8 cellular contexts compared by ENCODE assay signal in genomic region chr16:29612381-29613306, GRCh38. TPM values are rescaled to one million over a fixed set of nuclear protein-coding genes. Genes with fewer than 3 reads are reported as not detected.
DNase-seq lines count a peak whose midpoint lies in the region; ATAC-seq and TF ChIP-seq lines count a peak whose summit lies in the region.
"Not testable (repeated sequence)": the region's sequence is repeated elsewhere in the genome, so short reads cannot be mapped to it uniquely, and the experiment has no call there.

No MANE protein-coding gene starts in this region.

- ATAC-seq in GM19035 (IDR thresholded peaks at IDR 0.05; ENCODE audit: unreplicated experiment) (peak; percentile 27), HG03097 (IDR thresholded peaks at IDR 0.05; ENCODE audit: low FRiP score, unreplicated experiment) (peak; percentile 34), left lobe of liver (peak; percentile 40)
- peak; percentile 81 to 83 for ATAC-seq in activated T-cell treated with anti-CD3 and anti-CD28 coated beads, Interleukin-2, amount 50 U/mL, for 72 hours (replicated peaks in 1 of 2)

- H3K4me1 ChIP-seq in NT2/D1 (ENCODE audit: insufficient read depth, insufficient read length); endodermal cell (ENCODE audit: control insufficient read depth, insufficient read depth, low read length): not testable (repeated sequence)
- peaks cover 0 to 36% (median 15%) of the 10 kb centered on the region in 4 donors for H3K4me1 ChIP-seq in sigmoid colon

- WGBS in endodermal cell (ENCODE audit: insufficient coverage in 1 of 2, insufficient read length in 1 of 2), 2 experiments = 0% methylated on average over 2 to 24 of the region's 48 CpGs
- 1% methylated on average over 44 to 45 of the region's 48 CpGs for whole genome bisulfite sequencing in sigmoid colon, 2 donors

- peaks cover 19% of the 10 kb centered on the region for H3K4me1 Mint-ChIP-seq in activated T-cell treated with anti-CD3 and anti-CD28 coated beads, Interleukin-2, amount 50 U/mL, for 72 hours (ENCODE audit: low read depth)
- H3K4me1 Mint-ChIP-seq in endodermal cell = peaks cover 16% of the 10 kb centered on the region

- not testable (repeated sequence) for H3K9me3 Mint-ChIP-seq in activated T-cell treated with anti-CD3 and anti-CD28 coated beads, Interleukin-2, amount 50 U/mL, for 72 hours; endodermal cell

- not testable (repeated sequence) for H3K36me3 ChIP-seq in NT2/D1 (ENCODE audit: insufficient read depth, insufficient read length, low read length); endodermal cell (ENCODE audit: control insufficient read depth, insufficient read depth, low read length); sigmoid colon

- not testable (repeated sequence) for H3K27me3 ChIP-seq in NT2/D1 (ENCODE audit: insufficient read depth, insufficient read length); endodermal cell (ENCODE audit: control insufficient read depth, insufficient read depth, low read length, poor library complexity, severe bottlenecking); sigmoid colon

- not testable (repeated sequence) for TF ChIP-seq POLR2A in sigmoid colon (IDR thresholded peaks at IDR 0.05)

- H3K36me3 Mint-ChIP-seq in activated T-cell treated with anti-CD3 and anti-CD28 coated beads, Interleukin-2, amount 50 U/mL, for 72 hours (ENCODE audit: insufficient read depth in 2 of 2) = peaks cover 7 to 19% of the 10 kb centered on the region in 2 donors
- H3K36me3 Mint-ChIP-seq in endodermal cell (ENCODE audit: low read depth) = not testable (repeated sequence)

- peak overlapping the region; percentile 99 for H3K27ac Mint-ChIP-seq in activated T-cell treated with anti-CD3 and anti-CD28 coated beads, Interleukin-2, amount 50 U/mL, for 72 hours
- H3K27ac Mint-ChIP-seq in endodermal cell = peak overlapping the region; percentile 83

- TF ChIP-seq EP300 in sigmoid colon (IDR thresholded peaks at IDR 0.05) = not testable (repeated sequence)

- not testable (repeated sequence) for H3K9me3 ChIP-seq in NT2/D1 (ENCODE audit: insufficient read depth, low read length); endodermal cell (ENCODE audit: control insufficient read depth, low read length); sigmoid colon

- H3K27me3 Mint-ChIP-seq in activated T-cell treated with anti-CD3 and anti-CD28 coated beads, Interleukin-2, amount 50 U/mL, for 72 hours (ENCODE audit: low read depth) = not testable (repeated sequence)
- H3K27me3 Mint-ChIP-seq in endodermal cell (ENCODE audit: insufficient read depth) = peaks cover 14% of the 10 kb centered on the region

- H3K4me3 Mint-ChIP-seq in activated T-cell treated with anti-CD3 and anti-CD28 coated beads, Interleukin-2, amount 50 U/mL, for 72 hours = peak overlapping the region; percentile 90 to 99
- peak overlapping the region; percentile 85 for H3K4me3 Mint-ChIP-seq in endodermal cell

- H3K4me3 ChIP-seq in AG09309 (ENCODE audit: control insufficient read depth, low read depth, low read length) (peak overlapping the region; percentile 64), NT2/D1 (ENCODE audit: insufficient read length, low read depth) (peak overlapping the region; percentile 83), endodermal cell (ENCODE audit: low read length) (peak overlapping the region; percentile 82), sigmoid colon (peak overlapping the region; percentile 54 to 66 (median 58))

- TF ChIP-seq CTCF in AG09309 (IDR thresholded peaks at IDR 0.05; ENCODE audit: control insufficient read depth, insufficient read depth, low read depth, low read length, missing control alignments); endodermal cell (conservative IDR thresholded peaks at IDR 0.05); sigmoid colon (IDR thresholded peaks at IDR 0.05): not testable (repeated sequence)

- DNase-seq in AG09309 (ENCODE audit: low read depth); NT2/D1 (ENCODE audit: low read depth, low spot score); left lobe of liver (ENCODE audit: low spot score); sigmoid colon: not testable (repeated sequence)
- DNase-seq in activated T-cell treated with anti-CD3 and anti-CD28 coated beads, Interleukin-2, amount 50 U/mL, for 72 hours = peak; percentile 39 to 49
- DNase-seq in endodermal cell = peak; percentile 59

- peak overlapping the region; percentile 90 for H3K9ac ChIP-seq in NT2/D1 (ENCODE audit: insufficient read length, low read depth)
- peak overlapping the region; percentile 70 for H3K9ac ChIP-seq in endodermal cell (ENCODE audit: extremely low read depth, low read length, poor library complexity, severe bottlenecking)

- intact Hi-C loops in sigmoid colon (cut with DNase I) = not testable (repeated sequence)

- H3K27ac ChIP-seq in endodermal cell (ENCODE audit: low read depth, low read length) = not testable (repeated sequence)
- peak overlapping the region; percentile 75 to 85 (median 78) for H3K27ac ChIP-seq in sigmoid colon

RNA-seq across cellular contexts. Expression of gene SPN, which starts 50.4 kb away (rescaled TPM):
- 10 to 100 TPM; 77.4 to 84.4 TPM for total RNA-seq in activated T-cell treated with anti-CD3 and anti-CD28 coated beads, Interleukin-2, amount 50 U/mL, for 72 hours
- under 1 TPM in 1 of 2 donors, not detected in 1; 0.86 TPM for total RNA-seq in endodermal cell
- 0.28 TPM for polyA plus RNA-seq in endodermal cell (2013, experiment 1 of 2)
- 0.29 TPM for polyA plus RNA-seq in endodermal cell (2013, experiment 2 of 2)
- 1.3 TPM for total RNA-seq in left lobe of liver
- 1 to 10 TPM in 2 of 4 donors, under 1 TPM in 2; 0.28 to 1.6 (median 0.94) TPM for total RNA-seq in sigmoid colon
- 10 to 100 TPM in 1 of 3 donors, 1 to 10 TPM in 1, under 1 TPM in 1; 0.60 to 13.3 (median 6.7) TPM for polyA plus RNA-seq in sigmoid colon

Comparison
In these comparisons a context has a peak if more than half of its experiments do, and no peak if none do; other contexts are left out.
1. ATAC-seq: peak in every context shown above with its lines; median percentile 82 in activated T-cell treated with anti-CD3 and anti-CD28 coated beads, Interleukin-2, amount 50 U/mL, for 72 hours; 40 in left lobe of liver; 34 in HG03097; 27 in GM19035.
2. RNA of gene SPN, which starts 50.4 kb away (total RNA-seq): 77.4 to 84.4 TPM in activated T-cell treated with anti-CD3 and anti-CD28 coated beads, Interleukin-2, amount 50 U/mL, for 72 hours; 1.3 TPM in left lobe of liver (single experiment), 0.28 to 1.6 TPM in sigmoid colon and 0.86 TPM in endodermal cell; every median in the first group is over 10 times any median in the second.
3. Peak in every context shown above with its lines, with median percentiles within 50 percentile points of each other: H3K4me3 ChIP-seq.